18 cellular contexts compared by ENCODE assay signal in the genomic region with DNA sequence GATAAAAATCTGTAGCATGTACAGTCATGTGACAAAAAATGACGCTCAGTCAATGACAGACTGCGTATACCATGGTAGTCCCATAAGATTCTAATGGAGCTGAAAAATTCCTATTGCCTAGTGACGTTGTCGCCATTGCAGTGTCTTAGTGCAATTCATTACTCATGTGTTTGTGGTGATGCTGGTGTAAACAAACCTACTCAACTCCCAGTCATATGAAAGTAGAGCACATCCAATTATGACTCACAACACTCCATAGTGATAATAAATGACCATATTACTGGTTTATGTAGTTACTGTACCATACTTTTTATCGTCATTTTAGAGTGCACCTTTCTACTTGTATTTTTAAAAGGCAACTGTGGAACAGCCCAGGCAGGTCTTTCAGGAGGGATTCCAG. TPM values are rescaled to one million over a fixed set of nuclear protein-coding genes. Genes with fewer than 3 reads are reported as not detected.
DNase-seq lines count a peak whose midpoint lies in the region; ATAC-seq and TF ChIP-seq lines count a peak whose summit lies in the region.
"Had no signal": no experiment of that assay in that cellular context is flagged by ENCODE, and none has a peak within 500 bp of the region (broad histone marks: within the 10 kb centered on the region; RNA-seq: fewer than 3 reads in every experiment).

No MANE protein-coding gene starts in this region.

- H3K27ac Mint-ChIP-seq in MCF 10A (ENCODE audit: low read depth, unreplicated experiment): no peak overlapping the region
- no peak overlapping the region for H3K27ac Mint-ChIP-seq in chondrocyte (ENCODE audit: unreplicated experiment)
- H3K27ac Mint-ChIP-seq in T-helper 2 cell treated with Interferon-gamma antibody and Interleukin-4, amounts not matched to agents 5 μg/mL and 100 μg/mL, for 36 hours: no peak overlapping the region
- H3K27ac Mint-ChIP-seq: activated CD8-positive, alpha-beta memory T cell treated with anti-CD3 and anti-CD28 coated beads, Interleukin-2, amount 10 ng/mL, durations not matched to agents 7 days and 5 days; CD4-positive, alpha-beta T cell; GM23338; naive B cell had no signal

- H3K4me3 Mint-ChIP-seq in MCF 10A (ENCODE audit: unreplicated experiment) (no peak overlapping the region), chondrocyte (ENCODE audit: unreplicated experiment) (no peak overlapping the region)
- no peak overlapping the region for H3K4me3 Mint-ChIP-seq in T-helper 2 cell treated with Interferon-gamma antibody and Interleukin-4, amounts not matched to agents 5 μg/mL and 100 μg/mL, for 36 hours
- H3K4me3 Mint-ChIP-seq: activated CD8-positive, alpha-beta memory T cell treated with anti-CD3 and anti-CD28 coated beads, Interleukin-2, amount 10 ng/mL, durations not matched to agents 7 days and 5 days; CD4-positive, alpha-beta T cell; GM23338; naive B cell had no signal

- no peak overlapping the region for H3K4me3 ChIP-seq in breast epithelium
- H3K4me3 ChIP-seq in MG63: no peak overlapping the region
- no peak overlapping the region for H3K4me3 ChIP-seq in epithelial cell of esophagus (ENCODE audit: low read length)
- H3K4me3 ChIP-seq in aorta (ENCODE audit: low read length in 2 of 2): no peak overlapping the region
- H3K4me3 ChIP-seq: GM23338, prostate gland had no signal

- H3K4me1 Mint-ChIP-seq in MCF 10A (ENCODE audit: insufficient read depth, unreplicated experiment): peaks cover 8% of the 10 kb centered on the region
- H3K4me1 Mint-ChIP-seq in chondrocyte (ENCODE audit: low read depth): peaks cover 9% of the 10 kb centered on the region
- H3K4me1 Mint-ChIP-seq in T-helper 2 cell treated with Interferon-gamma antibody and Interleukin-4, amounts not matched to agents 5 μg/mL and 100 μg/mL, for 36 hours (ENCODE audit: low read depth): no peaks in the 10 kb centered on the region
- H3K4me1 Mint-ChIP-seq: activated CD8-positive, alpha-beta memory T cell treated with anti-CD3 and anti-CD28 coated beads, Interleukin-2, amount 10 ng/mL, durations not matched to agents 7 days and 5 days; naive B cell had no signal

- H3K27ac ChIP-seq in breast epithelium (no peak overlapping the region), aorta (ENCODE audit: low read depth in 1 of 2, low read length in 2 of 2) (no peak overlapping the region)
- H3K27ac ChIP-seq: prostate gland had no signal

- H3K27me3 ChIP-seq in breast epithelium (no peaks in the 10 kb centered on the region), MG63 (no peaks in the 10 kb centered on the region), aorta (ENCODE audit: control insufficient read depth in 1 of 2, insufficient read depth in 2 of 2, low read length in 1 of 2) (no peaks in the 10 kb centered on the region)

- no peaks in the 10 kb centered on the region for H3K9me3 Mint-ChIP-seq in MCF 10A (ENCODE audit: unreplicated experiment)
- H3K9me3 Mint-ChIP-seq in chondrocyte (ENCODE audit: low read depth): peaks cover 6% of the 10 kb centered on the region
- H3K9me3 Mint-ChIP-seq in T-helper 2 cell treated with Interferon-gamma antibody and Interleukin-4, amounts not matched to agents 5 μg/mL and 100 μg/mL, for 36 hours: peaks cover 2% of the 10 kb centered on the region
- H3K9me3 Mint-ChIP-seq: CD4-positive, alpha-beta T cell; GM23338 had no signal

- no peaks in the 10 kb centered on the region for H3K36me3 Mint-ChIP-seq in MCF 10A (ENCODE audit: insufficient read depth, unreplicated experiment)
- H3K36me3 Mint-ChIP-seq in chondrocyte (ENCODE audit: low read depth): no peaks in the 10 kb centered on the region
- no peaks in the 10 kb centered on the region for H3K36me3 Mint-ChIP-seq in T-helper 2 cell treated with Interferon-gamma antibody and Interleukin-4, amounts not matched to agents 5 μg/mL and 100 μg/mL, for 36 hours (ENCODE audit: low read depth)
- H3K36me3 Mint-ChIP-seq: activated CD8-positive, alpha-beta memory T cell treated with anti-CD3 and anti-CD28 coated beads, Interleukin-2, amount 10 ng/mL, durations not matched to agents 7 days and 5 days; naive B cell had no signal

- TF ChIP-seq POLR2A in breast epithelium (IDR thresholded peaks at IDR 0.05): no peak

- intact Hi-C loops in MCF 10A (cut with micrococcal nuclease): no loop called here
- intact Hi-C loops in breast epithelium (cut with DNase I; ENCODE audit: low total_unique reads): no loop called here
- intact Hi-C loops in aorta (cut with DNase I): no loop called here

- WGBS in aorta, 2 donors: 87 to 88% methylated on average over 5 of the region's 5 CpGs

- peak; percentile 55 for DNase-seq in MCF 10A (ENCODE audit: unreplicated experiment)
- no peak for DNase-seq in breast epithelium (ENCODE audit: low spot score in 2 of 2)
- DNase-seq in MG63: peak; percentile 53
- peak; percentile 93 for DNase-seq in epithelial cell of esophagus (ENCODE audit: low read depth)
- no peak for DNase-seq in chondrocyte (ENCODE audit: low spot score)
- DNase-seq in aorta: no peak
- no peak for DNase-seq in T-helper 2 cell treated with Interferon-gamma antibody and Interleukin-4, amounts not matched to agents 5 μg/mL and 100 μg/mL, for 36 hours (ENCODE audit: low spot score)
- DNase-seq in activated T-cell treated with anti-CD3 and anti-CD28 coated beads for 4 hours: no peak
- DNase-seq: 8988T; activated CD8-positive, alpha-beta memory T cell treated with anti-CD3 and anti-CD28 coated beads, Interleukin-2, amount 10 ng/mL, durations not matched to agents 7 days and 5 days; CD4-positive, alpha-beta T cell; GF-D8; naive B cell; NCI-H1694 treated with DMSO at 0.1 percent for 48 hours; NCI-H510A had no signal

- H3K36me3 ChIP-seq in breast epithelium (no peaks in the 10 kb centered on the region), MG63 (no peaks in the 10 kb centered on the region), aorta (ENCODE audit: control insufficient read depth in 1 of 2, insufficient read depth in 2 of 2, low read length in 1 of 2) (no peaks in the 10 kb centered on the region)
- H3K36me3 ChIP-seq: prostate gland had no signal

- TF ChIP-seq CTCF in MCF 10A (IDR thresholded peaks at IDR 0.05; ENCODE audit: unreplicated experiment) (no peak), breast epithelium (IDR thresholded peaks at IDR 0.05) (no peak), epithelial cell of esophagus (IDR thresholded peaks at IDR 0.05; ENCODE audit: insufficient read depth, low read depth, low read length, missing control alignments) (no peak), chondrocyte (IDR thresholded peaks at IDR 0.05) (no peak)

- H3K4me1 ChIP-seq in breast epithelium (no peaks in the 10 kb centered on the region), aorta (ENCODE audit: control insufficient read depth in 1 of 2, insufficient read depth in 2 of 2, low read length in 2 of 2) (no peaks in the 10 kb centered on the region)
- H3K4me1 ChIP-seq: prostate gland had no signal

- CTCF ChIA-PET in MCF 10A (lab: Yijun Ruan, JAX): interaction anchor here (0.9 kb wide), 1 partner anchor 120 kb away, joined by 3 read pairs; no protein-coding TSS in a partner anchor

- no TSS peak for BruUV-seq in MCF 10A (replicated peaks; lab: Mats Ljungman, UMichigan)

- POLR2A ChIA-PET in MCF 10A (lab: Yijun Ruan, JAX): interaction anchor here (0.6 to 1.5 kb wide), 3 partner anchors 16 to 514 kb away, joined by 3 read pairs; no protein-coding TSS in a partner anchor

- no peaks in the 10 kb centered on the region for H3K27me3 Mint-ChIP-seq in MCF 10A (ENCODE audit: insufficient read depth, unreplicated experiment)
- no peaks in the 10 kb centered on the region for H3K27me3 Mint-ChIP-seq in chondrocyte (ENCODE audit: low read depth)
- H3K27me3 Mint-ChIP-seq in T-helper 2 cell treated with Interferon-gamma antibody and Interleukin-4, amounts not matched to agents 5 μg/mL and 100 μg/mL, for 36 hours (ENCODE audit: low read depth): no peaks in the 10 kb centered on the region
- H3K27me3 Mint-ChIP-seq: activated CD8-positive, alpha-beta memory T cell treated with anti-CD3 and anti-CD28 coated beads, Interleukin-2, amount 10 ng/mL, durations not matched to agents 7 days and 5 days had no signal

- H3K9me3 ChIP-seq in breast epithelium (no peaks in the 10 kb centered on the region), MG63 (peaks cover 3% of the 10 kb centered on the region), aorta (ENCODE audit: control insufficient read depth, low read length) (no peaks in the 10 kb centered on the region)
- H3K9me3 ChIP-seq: prostate gland had no signal

- ATAC-seq in aorta (ENCODE audit: low FRiP score): no peak
- ATAC-seq: activated CD8-positive, alpha-beta memory T cell treated with anti-CD3 and anti-CD28 coated beads, Interleukin-2, amount 10 ng/mL, durations not matched to agents 7 days and 5 days; GM23338 had no signal

RNA-seq across cellular contexts. Expression of a gene that starts 45.0 kb away (rescaled TPM):
- total RNA-seq in MCF 10A (2022) (78.2 and 87.4 TPM in 2 replicates), breast epithelium (10 to 100 TPM in 2 of 3 donors, not detected in 1; 25.2 to 46.0 TPM), chondrocyte (0.74 to 26.6 TPM (median 1.4 TPM) in 3 replicates), aorta (under 1 TPM; 0.23 to 0.63 TPM)
- 9.5 and 14.8 TPM in 2 replicates for total RNA-seq in MG63 (2014; rRNA removed; shearing (Covaris generic); ENCODE audit: low replicate concordance)
- under 1 TPM in 1 of 2 donors, not detected in 1; 0.38 TPM for polyA plus RNA-seq in aorta
- total RNA-seq: dermis microvascular lymphatic vessel endothelial cell, GM23338 had no signal
- polyA plus RNA-seq: GM23338 had no signal

Comparison
In these comparisons a context has a peak if more than half of its experiments do, and no peak if none do; other contexts are left out.
1. DNase-seq: peak in MCF 10A (single experiment), MG63 (single experiment) and epithelial cell of esophagus (single experiment); none in breast epithelium (0 of 2), chondrocyte (single experiment), aorta (0 of 2), T-helper 2 cell treated with Interferon-gamma antibody and Interleukin-4, amounts not matched to agents 5 μg/mL and 100 μg/mL, for 36 hours (single experiment) and activated T-cell treated with anti-CD3 and anti-CD28 coated beads for 4 hours (single experiment).